In the genomic region with DNA sequence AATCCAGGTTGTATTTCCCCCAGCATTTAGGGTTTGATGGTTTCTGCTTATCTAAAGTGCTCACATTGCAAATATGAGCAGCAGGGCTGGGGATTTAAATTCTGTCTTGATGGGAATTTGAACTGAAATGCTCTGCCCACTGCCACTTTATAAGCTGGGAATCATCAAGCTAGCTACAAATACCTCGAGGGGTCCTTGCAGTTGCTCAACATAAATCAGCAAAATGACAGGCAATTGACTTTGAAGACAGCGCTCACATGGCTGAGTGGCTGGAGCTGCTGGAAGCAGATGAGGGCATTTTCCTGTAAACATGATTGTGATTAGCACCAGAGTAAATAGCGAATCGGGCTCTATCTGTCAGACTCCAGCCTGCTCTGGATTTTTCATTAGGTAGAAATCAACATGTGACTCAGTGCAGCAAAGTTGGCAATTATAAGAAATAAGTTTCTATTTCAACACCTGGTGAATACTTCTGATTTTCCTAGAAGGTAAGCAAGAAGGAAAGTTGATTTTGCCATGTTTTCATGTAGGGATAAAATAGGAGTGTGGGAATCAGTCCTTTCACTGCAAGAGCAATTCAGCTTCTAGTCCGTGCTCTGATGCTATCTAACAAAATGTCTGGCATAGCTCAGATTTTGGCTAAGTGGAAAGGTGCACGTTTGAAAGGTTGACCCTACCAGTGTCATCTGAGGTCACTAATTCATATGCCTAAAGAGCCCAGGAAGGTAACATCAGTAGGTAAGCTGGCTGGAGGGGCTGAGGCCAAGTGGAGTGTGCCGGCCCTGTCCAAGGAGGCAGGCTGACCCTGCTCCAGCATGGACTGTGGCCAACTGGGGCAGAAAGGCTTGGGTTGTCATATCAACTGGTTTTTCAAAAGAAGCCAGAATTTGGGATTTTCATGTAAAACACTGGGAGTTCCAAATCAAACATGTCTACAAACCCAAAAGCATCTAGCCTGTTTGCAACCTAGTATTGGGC, we compare ENCODE assay signal across 1 cellular context.
TF ChIP-seq lines count a peak whose summit lies in the region.

No MANE protein-coding gene starts in this region.

TF ChIP-seq in SK-N-SH, 30 proteins besides CTCF, POLR2A, EP300 and RAD21:
- TF ChIP-seq TEAD4 (IDR thresholded peaks at IDR 0.05; ENCODE audit: borderline replicate concordance, insufficient read depth) (no peak), POLR2AphosphoS5 (IDR thresholded peaks at IDR 0.05; ENCODE audit: low read depth, low read length) (no peak), MXI1 (IDR thresholded peaks at IDR 0.05; ENCODE audit: low read depth, low read length) (peak; percentile 96), EZH2phosphoT487 (IDR thresholded peaks at IDR 0.05; ENCODE audit: borderline replicate concordance, low read depth) (no peak), GABPA (IDR thresholded peaks at IDR 0.05; ENCODE audit: low read depth) (no peak), NRF1 (IDR thresholded peaks at IDR 0.05; ENCODE audit: low read depth, low read length) (no peak), RCOR1 (IDR thresholded peaks at IDR 0.05; ENCODE audit: low read length) (0 out of 2 replicates have a peak, but pooled peaks have one; percentile 35), RXRA (IDR thresholded peaks at IDR 0.05; ENCODE audit: borderline replicate concordance, low read depth) (no peak), FOSL2 (IDR thresholded peaks at IDR 0.05; ENCODE audit: borderline replicate concordance, low read depth) (no peak), SIN3A (IDR thresholded peaks at IDR 0.05; ENCODE audit: borderline replicate concordance, low read depth, low read length) (no peak), ELF1 (IDR thresholded peaks at IDR 0.05) (no peak), TCF12 (IDR thresholded peaks at IDR 0.05) (0 out of 2 replicates have a peak, but pooled peaks have one; percentile 29), NFIC (IDR thresholded peaks at IDR 0.05; ENCODE audit: borderline replicate concordance) (no peak), FOXJ3 (CRISPR knock-in tag; IDR thresholded peaks at IDR 0.05) (no peak), RFX5 (IDR thresholded peaks at IDR 0.05; ENCODE audit: low read length) (no peak), GATA2 (CRISPR knock-in tag; IDR thresholded peaks at IDR 0.05) (peak; percentile 51), FOXM1 (IDR thresholded peaks at IDR 0.05; ENCODE audit: low read depth) (no peak), CHD2 (IDR thresholded peaks at IDR 0.05; ENCODE audit: low read length, partially characterized antibody) (peak; percentile 66), TAF1 (IDR thresholded peaks at IDR 0.05; ENCODE audit: borderline replicate concordance, low read depth, low read length) (no peak), YY1 (IDR thresholded peaks at IDR 0.05; ENCODE audit: low read depth) (no peak), SMC3 (IDR thresholded peaks at IDR 0.05; ENCODE audit: low read depth, low read length) (peak; percentile 30), JUND (IDR thresholded peaks at IDR 0.05) (no peak), MEF2A (IDR thresholded peaks at IDR 0.05; ENCODE audit: borderline replicate concordance, low read depth) (no peak)
- TF ChIP-seq, protein P1, sequence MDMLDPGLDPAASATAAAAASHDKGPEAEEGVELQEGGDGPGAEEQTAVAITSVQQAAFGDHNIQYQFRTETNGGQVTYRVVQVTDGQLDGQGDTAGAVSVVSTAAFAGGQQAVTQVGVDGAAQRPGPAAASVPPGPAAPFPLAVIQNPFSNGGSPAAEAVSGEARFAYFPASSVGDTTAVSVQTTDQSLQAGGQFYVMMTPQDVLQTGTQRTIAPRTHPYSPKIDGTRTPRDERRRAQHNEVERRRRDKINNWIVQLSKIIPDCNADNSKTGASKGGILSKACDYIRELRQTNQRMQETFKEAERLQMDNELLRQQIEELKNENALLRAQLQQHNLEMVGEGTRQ (IDR thresholded peaks at IDR 0.05; ENCODE audit: borderline replicate concordance, low read depth, low read length) = no peak
- TF ChIP-seq, protein P2, sequence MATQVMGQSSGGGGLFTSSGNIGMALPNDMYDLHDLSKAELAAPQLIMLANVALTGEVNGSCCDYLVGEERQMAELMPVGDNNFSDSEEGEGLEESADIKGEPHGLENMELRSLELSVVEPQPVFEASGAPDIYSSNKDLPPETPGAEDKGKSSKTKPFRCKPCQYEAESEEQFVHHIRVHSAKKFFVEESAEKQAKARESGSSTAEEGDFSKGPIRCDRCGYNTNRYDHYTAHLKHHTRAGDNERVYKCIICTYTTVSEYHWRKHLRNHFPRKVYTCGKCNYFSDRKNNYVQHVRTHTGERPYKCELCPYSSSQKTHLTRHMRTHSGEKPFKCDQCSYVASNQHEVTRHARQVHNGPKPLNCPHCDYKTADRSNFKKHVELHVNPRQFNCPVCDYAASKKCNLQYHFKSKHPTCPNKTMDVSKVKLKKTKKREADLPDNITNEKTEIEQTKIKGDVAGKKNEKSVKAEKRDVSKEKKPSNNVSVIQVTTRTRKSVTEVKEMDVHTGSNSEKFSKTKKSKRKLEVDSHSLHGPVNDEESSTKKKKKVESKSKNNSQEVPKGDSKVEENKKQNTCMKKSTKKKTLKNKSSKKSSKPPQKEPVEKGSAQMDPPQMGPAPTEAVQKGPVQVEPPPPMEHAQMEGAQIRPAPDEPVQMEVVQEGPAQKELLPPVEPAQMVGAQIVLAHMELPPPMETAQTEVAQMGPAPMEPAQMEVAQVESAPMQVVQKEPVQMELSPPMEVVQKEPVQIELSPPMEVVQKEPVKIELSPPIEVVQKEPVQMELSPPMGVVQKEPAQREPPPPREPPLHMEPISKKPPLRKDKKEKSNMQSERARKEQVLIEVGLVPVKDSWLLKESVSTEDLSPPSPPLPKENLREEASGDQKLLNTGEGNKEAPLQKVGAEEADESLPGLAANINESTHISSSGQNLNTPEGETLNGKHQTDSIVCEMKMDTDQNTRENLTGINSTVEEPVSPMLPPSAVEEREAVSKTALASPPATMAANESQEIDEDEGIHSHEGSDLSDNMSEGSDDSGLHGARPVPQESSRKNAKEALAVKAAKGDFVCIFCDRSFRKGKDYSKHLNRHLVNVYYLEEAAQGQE (IDR thresholded peaks at IDR 0.05; ENCODE audit: low read depth, low read length) = no peak
- TF ChIP-seq, protein P3, sequence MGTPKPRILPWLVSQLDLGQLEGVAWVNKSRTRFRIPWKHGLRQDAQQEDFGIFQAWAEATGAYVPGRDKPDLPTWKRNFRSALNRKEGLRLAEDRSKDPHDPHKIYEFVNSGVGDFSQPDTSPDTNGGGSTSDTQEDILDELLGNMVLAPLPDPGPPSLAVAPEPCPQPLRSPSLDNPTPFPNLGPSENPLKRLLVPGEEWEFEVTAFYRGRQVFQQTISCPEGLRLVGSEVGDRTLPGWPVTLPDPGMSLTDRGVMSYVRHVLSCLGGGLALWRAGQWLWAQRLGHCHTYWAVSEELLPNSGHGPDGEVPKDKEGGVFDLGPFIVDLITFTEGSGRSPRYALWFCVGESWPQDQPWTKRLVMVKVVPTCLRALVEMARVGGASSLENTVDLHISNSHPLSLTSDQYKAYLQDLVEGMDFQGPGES (IDR thresholded peaks at IDR 0.05; ENCODE audit: low read depth, low read length) = no peak
- TF ChIP-seq, protein P4, sequence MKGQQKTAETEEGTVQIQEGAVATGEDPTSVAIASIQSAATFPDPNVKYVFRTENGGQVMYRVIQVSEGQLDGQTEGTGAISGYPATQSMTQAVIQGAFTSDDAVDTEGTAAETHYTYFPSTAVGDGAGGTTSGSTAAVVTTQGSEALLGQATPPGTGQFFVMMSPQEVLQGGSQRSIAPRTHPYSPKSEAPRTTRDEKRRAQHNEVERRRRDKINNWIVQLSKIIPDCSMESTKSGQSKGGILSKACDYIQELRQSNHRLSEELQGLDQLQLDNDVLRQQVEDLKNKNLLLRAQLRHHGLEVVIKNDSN (IDR thresholded peaks at IDR 0.05; ENCODE audit: borderline replicate concordance, low read depth) = no peak
- TF ChIP-seq, protein P5, sequence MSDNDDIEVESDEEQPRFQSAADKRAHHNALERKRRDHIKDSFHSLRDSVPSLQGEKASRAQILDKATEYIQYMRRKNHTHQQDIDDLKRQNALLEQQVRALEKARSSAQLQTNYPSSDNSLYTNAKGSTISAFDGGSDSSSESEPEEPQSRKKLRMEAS (IDR thresholded peaks at IDR 0.05; ENCODE audit: low read depth) = no peak
- TF ChIP-seq, protein P6, sequence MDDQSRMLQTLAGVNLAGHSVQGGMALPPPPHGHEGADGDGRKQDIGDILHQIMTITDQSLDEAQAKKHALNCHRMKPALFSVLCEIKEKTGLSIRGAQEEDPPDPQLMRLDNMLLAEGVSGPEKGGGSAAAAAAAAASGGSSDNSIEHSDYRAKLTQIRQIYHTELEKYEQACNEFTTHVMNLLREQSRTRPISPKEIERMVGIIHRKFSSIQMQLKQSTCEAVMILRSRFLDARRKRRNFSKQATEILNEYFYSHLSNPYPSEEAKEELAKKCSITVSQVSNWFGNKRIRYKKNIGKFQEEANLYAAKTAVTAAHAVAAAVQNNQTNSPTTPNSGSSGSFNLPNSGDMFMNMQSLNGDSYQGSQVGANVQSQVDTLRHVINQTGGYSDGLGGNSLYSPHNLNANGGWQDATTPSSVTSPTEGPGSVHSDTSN (IDR thresholded peaks at IDR 0.05) = peak; percentile 49
- TF ChIP-seq, protein P7, sequence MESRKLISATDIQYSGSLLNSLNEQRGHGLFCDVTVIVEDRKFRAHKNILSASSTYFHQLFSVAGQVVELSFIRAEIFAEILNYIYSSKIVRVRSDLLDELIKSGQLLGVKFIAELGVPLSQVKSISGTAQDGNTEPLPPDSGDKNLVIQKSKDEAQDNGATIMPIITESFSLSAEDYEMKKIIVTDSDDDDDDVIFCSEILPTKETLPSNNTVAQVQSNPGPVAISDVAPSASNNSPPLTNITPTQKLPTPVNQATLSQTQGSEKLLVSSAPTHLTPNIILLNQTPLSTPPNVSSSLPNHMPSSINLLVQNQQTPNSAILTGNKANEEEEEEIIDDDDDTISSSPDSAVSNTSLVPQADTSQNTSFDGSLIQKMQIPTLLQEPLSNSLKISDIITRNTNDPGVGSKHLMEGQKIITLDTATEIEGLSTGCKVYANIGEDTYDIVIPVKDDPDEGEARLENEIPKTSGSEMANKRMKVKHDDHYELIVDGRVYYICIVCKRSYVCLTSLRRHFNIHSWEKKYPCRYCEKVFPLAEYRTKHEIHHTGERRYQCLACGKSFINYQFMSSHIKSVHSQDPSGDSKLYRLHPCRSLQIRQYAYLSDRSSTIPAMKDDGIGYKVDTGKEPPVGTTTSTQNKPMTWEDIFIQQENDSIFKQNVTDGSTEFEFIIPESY (IDR thresholded peaks at IDR 0.05; ENCODE audit: borderline replicate concordance, low read depth) = no peak
